8 cellular contexts compared by ENCODE assay signal in the genomic region with DNA sequence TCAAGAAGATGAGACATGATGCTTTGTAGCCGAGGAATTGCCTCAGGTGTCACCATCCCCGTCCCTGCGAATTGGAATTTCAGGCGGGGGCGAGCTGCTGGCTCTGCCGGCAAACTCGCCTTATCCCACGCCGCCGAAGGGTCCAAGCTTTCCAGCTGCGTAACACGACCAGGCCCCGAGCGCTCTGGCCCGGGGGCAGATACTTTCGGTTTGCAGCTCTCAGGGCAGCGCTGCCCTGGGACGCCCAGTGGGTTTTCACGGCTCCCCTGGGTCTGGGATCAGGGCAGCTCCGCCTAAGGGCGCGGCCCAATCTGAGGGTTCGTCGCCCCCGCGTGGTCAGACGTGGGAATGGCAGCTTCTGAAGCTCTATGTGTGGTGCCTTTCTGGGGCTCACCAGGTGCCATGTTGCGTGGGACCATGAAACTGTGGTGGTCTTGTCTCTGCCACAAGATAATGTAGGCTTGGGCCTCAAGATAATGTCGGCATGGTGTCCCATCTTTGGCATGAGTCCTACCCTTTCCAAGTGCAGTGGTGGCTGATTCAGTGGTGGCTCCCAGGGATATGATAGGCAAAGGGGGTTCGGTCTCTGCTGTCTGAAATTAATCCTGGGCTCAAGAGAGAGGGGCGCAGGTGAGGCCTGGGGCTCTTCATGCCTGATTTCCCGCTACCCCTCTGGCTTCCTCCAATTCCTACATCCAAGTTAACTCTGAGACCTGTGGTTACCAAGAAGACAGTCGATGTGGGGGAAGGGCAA.
DNase-seq lines count a peak whose midpoint lies in the region; ATAC-seq lines count a peak whose summit lies in the region.

No MANE protein-coding gene starts in this region.

- peak; percentile 78 for ATAC-seq in GM19043 (IDR thresholded peaks at IDR 0.05; ENCODE audit: low read depth, unreplicated experiment)

- DNase-seq in Ammon's horn (ENCODE audit: low spot score): peak; percentile 94
- peak; percentile 98 for DNase-seq in HPDE6-E6E7 (ENCODE audit: extremely low spot score)
- DNase-seq in NK-92 treated with Interleukin-12 subunit alpha and Interleukin-12 subunit beta, amount 100 ng/mL, for 24 hours (lab: John Stamatoyannopoulos, UW): peak; percentile 76
- peak; percentile 96 for DNase-seq in activated CD8-positive, alpha-beta memory T cell treated with anti-CD3 and anti-CD28 coated beads, Interleukin-2, amount 50 U/mL, for 48 hours
- DNase-seq in epidermal melanocyte (ENCODE audit: insufficient read length, low spot score): peak; percentile 93
- DNase-seq in middle frontal gyrus (ENCODE audit: extremely low spot score, low spot score): peak; percentile 86
- peak; percentile 70 to 71 for DNase-seq in stimulated activated CD8-positive, alpha-beta memory T cell treated with anti-CD3 and anti-CD28 coated beads, Interleukin-15, amount 100 ng/mL, for 48 hours (ENCODE audit: low read depth in 2 of 2)

Comparison
In these comparisons a context has a peak if more than half of its experiments do, and no peak if none do; other contexts are left out.
1. Peak in every context shown above with its lines: DNase-seq and ATAC-seq.